In the genomic region with DNA sequence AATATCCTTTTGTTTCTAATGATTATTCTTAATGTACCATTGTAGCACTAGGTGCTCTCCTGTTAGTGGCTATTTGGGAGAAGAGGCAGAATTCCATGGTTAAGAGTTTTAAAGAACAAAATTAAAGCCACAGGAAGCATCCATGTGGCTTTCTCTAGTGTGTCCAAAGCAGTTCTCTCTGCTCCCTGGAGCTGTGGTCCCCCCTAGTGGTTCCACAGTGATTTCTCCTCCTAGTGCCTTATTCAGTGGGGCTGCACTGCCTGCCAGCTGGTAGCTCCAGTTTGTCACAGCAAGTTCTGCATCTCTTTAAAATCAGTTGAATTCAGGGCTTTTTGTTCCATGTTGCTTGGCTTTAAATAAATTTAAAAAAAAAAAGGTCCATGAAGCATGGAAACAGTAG, we compare ENCODE assay signal across 8 cellular contexts. TPM values are rescaled to one million over a fixed set of nuclear protein-coding genes. Genes with fewer than 3 reads are reported as not detected.
DNase-seq lines count a peak whose midpoint lies in the region; ATAC-seq, FAIRE-seq and TF ChIP-seq lines count a peak whose summit lies in the region.

No MANE protein-coding gene starts in this region.

- TF ChIP-seq CTCF in breast epithelium (IDR thresholded peaks at IDR 0.05) (peak in 2 of 3 donors; percentile 14 to 32), tibial nerve (IDR thresholded peaks at IDR 0.05) (peak; percentile 34 to 75 (median 64)), mesothelial cell of epicardium (IDR thresholded peaks at IDR 0.05; ENCODE audit: unreplicated experiment) (no peak)

- no peak overlapping the region for H3K27ac Mint-ChIP-seq in activated CD4-positive, alpha-beta T cell treated with anti-CD3 and anti-CD28 coated beads for 36 hours
- no peak overlapping the region for H3K27ac Mint-ChIP-seq in activated CD4-positive, alpha-beta T cell treated with anti-CD3 and anti-CD28 coated beads, Interleukin-2, amount 10 ng/mL, durations not matched to agents 7 days and 5 days
- H3K27ac Mint-ChIP-seq in mesothelial cell of epicardium: no peak overlapping the region

- H3K9me3 ChIP-seq in breast epithelium: no peaks in the 10 kb centered on the region
- no peaks in the 10 kb centered on the region for H3K9me3 ChIP-seq in tibial nerve

- FAIRE-seq in GM19239 (lab: Jason Lieb, UNC): no peak

- POLR2A ChIA-PET in activated CD4-positive, alpha-beta T cell treated with anti-CD3 and anti-CD28 coated beads for 36 hours (lab: Charles Lee): interaction anchor here (0.6 kb wide), 1 partner anchor 30 kb away, joined by 4 read pairs; no protein-coding TSS in a partner anchor
- POLR2A ChIA-PET in activated CD4-positive, alpha-beta T cell treated with anti-CD3 and anti-CD28 coated beads, Interleukin-2, amount 10 ng/mL, durations not matched to agents 7 days and 5 days (lab: Charles Lee): no interaction called here

- ATAC-seq in activated CD4-positive, alpha-beta T cell treated with anti-CD3 and anti-CD28 coated beads for 36 hours: no peak

- H3K27me3 Mint-ChIP-seq in activated CD4-positive, alpha-beta T cell treated with anti-CD3 and anti-CD28 coated beads for 36 hours: peaks cover 32% of the 10 kb centered on the region
- peaks cover 56% of the 10 kb centered on the region for H3K27me3 Mint-ChIP-seq in activated CD4-positive, alpha-beta T cell treated with anti-CD3 and anti-CD28 coated beads, Interleukin-2, amount 10 ng/mL, durations not matched to agents 7 days and 5 days
- H3K27me3 Mint-ChIP-seq in mesothelial cell of epicardium (ENCODE audit: low read depth): peaks cover 29% of the 10 kb centered on the region

- H3K27ac ChIP-seq in breast epithelium (no peak overlapping the region), tibial nerve (no peak overlapping the region)

- no peak for TF ChIP-seq EP300 in tibial nerve (IDR thresholded peaks at IDR 0.05)

- H3K36me3 ChIP-seq in breast epithelium (no peaks in the 10 kb centered on the region), tibial nerve (no peaks in the 10 kb centered on the region)

- CTCF ChIA-PET in activated CD4-positive, alpha-beta T cell treated with anti-CD3 and anti-CD28 coated beads for 36 hours (lab: Charles Lee): interaction anchor here (0.7 to 2.6 kb wide), 2 partner anchors 25 to 806 kb away, joined by 3 to 8 read pairs; no protein-coding TSS in a partner anchor
- CTCF ChIA-PET in activated CD4-positive, alpha-beta T cell treated with anti-CD3 and anti-CD28 coated beads, Interleukin-2, amount 10 ng/mL, durations not matched to agents 7 days and 5 days (lab: Charles Lee): no interaction called here

- TF ChIP-seq POLR2A in breast epithelium (IDR thresholded peaks at IDR 0.05): no peak
- no peak for TF ChIP-seq POLR2A in tibial nerve (IDR thresholded peaks at IDR 0.05)

- H3K27me3 ChIP-seq in breast epithelium: no peaks in the 10 kb centered on the region
- no peaks in the 10 kb centered on the region for H3K27me3 ChIP-seq in tibial nerve

- intact Hi-C loops in activated CD4-positive, alpha-beta T cell treated with anti-CD3 and anti-CD28 coated beads for 36 hours (cut with DNase I, micrococcal nuclease): no loop called here
- intact Hi-C loops in breast epithelium (cut with DNase I; ENCODE audit: low total_unique reads): no loop called here

- H3K9me3 Mint-ChIP-seq in activated CD4-positive, alpha-beta T cell treated with anti-CD3 and anti-CD28 coated beads for 36 hours (ENCODE audit: low read depth): no peaks in the 10 kb centered on the region
- H3K9me3 Mint-ChIP-seq in activated CD4-positive, alpha-beta T cell treated with anti-CD3 and anti-CD28 coated beads, Interleukin-2, amount 10 ng/mL, durations not matched to agents 7 days and 5 days: no peaks in the 10 kb centered on the region
- H3K9me3 Mint-ChIP-seq in mesothelial cell of epicardium: peaks cover 6% of the 10 kb centered on the region

- H3K4me1 ChIP-seq in breast epithelium (no peaks in the 10 kb centered on the region), tibial nerve (no peaks in the 10 kb centered on the region)

- DNase-seq in activated CD4-positive, alpha-beta T cell treated with anti-CD3 and anti-CD28 coated beads for 36 hours: peak; percentile 25
- DNase-seq in activated CD4-positive, alpha-beta T cell treated with anti-CD3 and anti-CD28 coated beads, Interleukin-2, amount 10 ng/mL, durations not matched to agents 7 days and 5 days: no peak
- peak; percentile 47 for DNase-seq in NCI-H1694 treated with DMSO at 0.1 percent for 48 hours (lab: John Stamatoyannopoulos, UW)
- no peak for DNase-seq in breast epithelium (ENCODE audit: low spot score in 2 of 2)
- peak; percentile 68 for DNase-seq in inferior parietal cortex (ENCODE audit: extremely low spot score)
- DNase-seq in tibial nerve (ENCODE audit: low spot score in 2 of 2): peak in 1 of 2 donors; percentile 50
- DNase-seq in mesothelial cell of epicardium (ENCODE audit: low spot score in 2 of 2, unreplicated experiment in 2 of 2): no peak
- no peak for DNase-seq in GM19239 (ENCODE audit: insufficient read length, low spot score)

- H3K4me3 Mint-ChIP-seq in activated CD4-positive, alpha-beta T cell treated with anti-CD3 and anti-CD28 coated beads for 36 hours: no peak overlapping the region
- no peak overlapping the region for H3K4me3 Mint-ChIP-seq in activated CD4-positive, alpha-beta T cell treated with anti-CD3 and anti-CD28 coated beads, Interleukin-2, amount 10 ng/mL, durations not matched to agents 7 days and 5 days
- no peak overlapping the region for H3K4me3 Mint-ChIP-seq in mesothelial cell of epicardium

- H3K4me1 Mint-ChIP-seq in activated CD4-positive, alpha-beta T cell treated with anti-CD3 and anti-CD28 coated beads for 36 hours: no peaks in the 10 kb centered on the region
- H3K4me1 Mint-ChIP-seq in activated CD4-positive, alpha-beta T cell treated with anti-CD3 and anti-CD28 coated beads, Interleukin-2, amount 10 ng/mL, durations not matched to agents 7 days and 5 days: no peaks in the 10 kb centered on the region
- no peaks in the 10 kb centered on the region for H3K4me1 Mint-ChIP-seq in mesothelial cell of epicardium

- no peak overlapping the region for H3K4me3 ChIP-seq in breast epithelium
- no peak overlapping the region for H3K4me3 ChIP-seq in tibial nerve

- no peaks in the 10 kb centered on the region for H3K36me3 Mint-ChIP-seq in activated CD4-positive, alpha-beta T cell treated with anti-CD3 and anti-CD28 coated beads for 36 hours (ENCODE audit: low read depth)
- no peaks in the 10 kb centered on the region for H3K36me3 Mint-ChIP-seq in activated CD4-positive, alpha-beta T cell treated with anti-CD3 and anti-CD28 coated beads, Interleukin-2, amount 10 ng/mL, durations not matched to agents 7 days and 5 days (ENCODE audit: low read depth)
- no peaks in the 10 kb centered on the region for H3K36me3 Mint-ChIP-seq in mesothelial cell of epicardium

RNA-seq across cellular contexts. Expression of a gene that starts 39.6 kb away (rescaled TPM):
- total RNA-seq in activated CD4-positive, alpha-beta T cell treated with anti-CD3 and anti-CD28 coated beads for 36 hours: 10 to 100 TPM; 54.2 to 81.9 TPM
- 10 to 100 TPM; 34.7 to 42.9 TPM for total RNA-seq in activated CD4-positive, alpha-beta T cell treated with anti-CD3 and anti-CD28 coated beads, Interleukin-2, amount 10 ng/mL, durations not matched to agents 7 days and 5 days
- total RNA-seq in breast epithelium (10 to 100 TPM; 12.0 to 14.6 (median 13.4) TPM), tibial nerve (10 to 100 TPM in 2 of 4 donors, 1 to 10 TPM in 2; 7.3 to 17.5 (median 10.9) TPM), mesothelial cell of epicardium (27.8 to 31.6 TPM (median 28.5 TPM) in 3 replicates)

Comparison
In these comparisons a context has a peak if more than half of its experiments do, and no peak if none do; other contexts are left out.
1. DNase-seq: peak in activated CD4-positive, alpha-beta T cell treated with anti-CD3 and anti-CD28 coated beads for 36 hours (single experiment), NCI-H1694 treated with DMSO at 0.1 percent for 48 hours (single experiment) and inferior parietal cortex (single experiment); none in activated CD4-positive, alpha-beta T cell treated with anti-CD3 and anti-CD28 coated beads, Interleukin-2, amount 10 ng/mL, durations not matched to agents 7 days and 5 days (single experiment), breast epithelium (0 of 2), mesothelial cell of epicardium (0 of 2) and GM19239 (single experiment).